11 cellular contexts compared by ENCODE assay signal in the genomic region with DNA sequence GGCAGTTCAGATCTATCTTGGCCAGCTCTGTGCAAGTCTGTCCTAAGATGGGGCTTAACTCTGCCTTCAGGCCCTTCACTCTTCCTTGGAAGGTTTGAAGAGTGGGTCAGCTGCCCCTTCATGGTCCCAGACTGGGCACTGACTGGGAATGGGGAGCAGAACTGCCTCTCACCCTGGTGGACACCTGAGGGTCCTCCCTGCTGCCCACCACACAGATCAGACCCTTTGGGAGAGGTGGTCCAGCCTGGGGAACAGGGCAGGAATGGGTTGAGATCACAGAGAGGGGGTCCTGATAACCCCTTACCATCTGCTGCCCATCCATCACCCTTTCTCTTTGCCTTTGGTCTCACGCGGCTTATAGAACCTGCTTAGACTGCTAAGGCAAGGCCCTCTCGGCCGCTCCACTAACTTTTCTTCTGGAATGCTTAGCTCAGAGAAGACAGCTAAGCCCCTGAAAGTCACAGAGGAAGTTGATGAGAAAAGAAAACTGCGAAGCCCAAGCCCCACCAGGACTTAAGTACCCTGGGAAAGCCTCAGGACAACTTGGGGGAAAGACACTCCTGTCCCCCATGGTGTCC. TPM values are rescaled to one million over a fixed set of nuclear protein-coding genes. Genes with fewer than 3 reads are reported as not detected.
A peak's percentile ranks its signal among the peaks of the same experiment; 100 is the strongest.
DNase-seq lines count a peak whose midpoint lies in the region; ATAC-seq and TF ChIP-seq lines count a peak whose summit lies in the region.
"Had no signal": no experiment of that assay in that cellular context is flagged by ENCODE, and none has a peak within 500 bp of the region (broad histone marks: within the 10 kb centered on the region; RNA-seq: fewer than 3 reads in every experiment).

No MANE protein-coding gene starts in this region.

- ATAC-seq in SK-N-SH treated with all-trans-retinoic acid at 6 μM for 48 hours (no peak; the same call in 2 of the 3 replicates), RWPE2 (ENCODE audit: low read depth) (no peak)
- ATAC-seq in activated T-helper 17 cell treated with anti-CD3 and anti-CD28 coated beads, Interleukin-2, amount 50 U/mL, for 72 hours (replicated peaks) = no peak

- no peaks in the 10 kb centered on the region for H3F3A ChIP-seq in SK-N-SH (replicated peaks; ENCODE audit: insufficient read depth)

- TF ChIP-seq POLR2A in suprapubic skin (IDR thresholded peaks at IDR 0.05) = no peak

- H3K4me1 Mint-ChIP-seq in activated T-helper 17 cell treated with anti-CD3 and anti-CD28 coated beads, Interleukin-2, amount 50 U/mL, for 72 hours = peaks cover 6% of the 10 kb centered on the region
- no peaks in the 10 kb centered on the region for H3K4me1 Mint-ChIP-seq in activated T-helper 2 cell treated with anti-CD3 and anti-CD28 coated beads, Interferon-gamma antibody, Interleukin-2, Interleukin-4, amounts not matched to agents 10 μg/mL and 5 μg/mL and 100 μg/mL, durations not matched to agents 14 hours and 24 hours and 36 hours (ENCODE audit: low read depth)

- no peak overlapping the region for H3K4me3 Mint-ChIP-seq in activated T-helper 17 cell treated with anti-CD3 and anti-CD28 coated beads, Interleukin-2, amount 50 U/mL, for 72 hours
- no peak overlapping the region for H3K4me3 Mint-ChIP-seq in activated T-helper 2 cell treated with anti-CD3 and anti-CD28 coated beads, Interferon-gamma antibody, Interleukin-2, Interleukin-4, amounts not matched to agents 10 μg/mL and 5 μg/mL and 100 μg/mL, durations not matched to agents 14 hours and 24 hours and 36 hours (ENCODE audit: low read depth)
- H3K4me3 Mint-ChIP-seq: activated naive CD4-positive, alpha-beta T cell treated with anti-CD3 and anti-CD28 coated beads, Interleukin-2, amount 50 U/mL, for 24 hours had no signal

- no peak for TF ChIP-seq RAD21 in SK-N-SH (IDR thresholded peaks at IDR 0.05; ENCODE audit: low read length)

- H3K9me3 Mint-ChIP-seq in activated T-helper 17 cell treated with anti-CD3 and anti-CD28 coated beads, Interleukin-2, amount 50 U/mL, for 72 hours = no peaks in the 10 kb centered on the region
- no peaks in the 10 kb centered on the region for H3K9me3 Mint-ChIP-seq in activated T-helper 2 cell treated with anti-CD3 and anti-CD28 coated beads, Interferon-gamma antibody, Interleukin-2, Interleukin-4, amounts not matched to agents 10 μg/mL and 5 μg/mL and 100 μg/mL, durations not matched to agents 14 hours and 24 hours and 36 hours
- H3K9me3 Mint-ChIP-seq: activated naive CD4-positive, alpha-beta T cell treated with anti-CD3 and anti-CD28 coated beads, Interleukin-2, amount 50 U/mL, for 24 hours had no signal

- peak overlapping the region; percentile 42 to 47 for H3K4me3 ChIP-seq in SK-N-SH (ENCODE audit: low read depth in 2 of 2, low read length in 1 of 2)
- peak overlapping the region; percentile 27 for H3K4me3 ChIP-seq in RWPE2 (ENCODE audit: severe bottlenecking)
- peak overlapping the region; percentile 39 for H3K4me3 ChIP-seq in iPS-15b (ENCODE audit: low read depth, low read length)
- peak overlapping the region; percentile 52 for H3K4me3 ChIP-seq in suprapubic skin

- no peak for TF ChIP-seq CTCF in SK-N-SH (IDR thresholded peaks at IDR 0.05)
- no peak for TF ChIP-seq CTCF in RWPE2 (IDR thresholded peaks at IDR 0.05; ENCODE audit: poor library complexity, severe bottlenecking)
- no peak for TF ChIP-seq CTCF in suprapubic skin (IDR thresholded peaks at IDR 0.05)

- H3K27ac ChIP-seq in SK-N-SH (ENCODE audit: low read depth in 2 of 2, low read length in 1 of 2) = no peak overlapping the region
- no peak overlapping the region for H3K27ac ChIP-seq in RWPE2 (ENCODE audit: poor library complexity, severe bottlenecking)
- H3K27ac ChIP-seq in suprapubic skin = no peak overlapping the region

- H4K20me1 ChIP-seq in SK-N-SH (ENCODE audit: insufficient read depth) = no peaks in the 10 kb centered on the region

- CTCF ChIA-PET in SK-N-SH (lab: Yijun Ruan, JAX) = interaction anchor here (1.3 to 5.7 kb wide), 3 partner anchors 11 to 46 kb away, joined by 4 to 34 read pairs (median 4); no protein-coding TSS in a partner anchor

- H3K36me3 Mint-ChIP-seq in activated T-helper 17 cell treated with anti-CD3 and anti-CD28 coated beads, Interleukin-2, amount 50 U/mL, for 72 hours (ENCODE audit: low read depth) = no peaks in the 10 kb centered on the region
- no peaks in the 10 kb centered on the region for H3K36me3 Mint-ChIP-seq in activated T-helper 2 cell treated with anti-CD3 and anti-CD28 coated beads, Interferon-gamma antibody, Interleukin-2, Interleukin-4, amounts not matched to agents 10 μg/mL and 5 μg/mL and 100 μg/mL, durations not matched to agents 14 hours and 24 hours and 36 hours (ENCODE audit: low read depth)
- H3K36me3 Mint-ChIP-seq: activated naive CD4-positive, alpha-beta T cell treated with anti-CD3 and anti-CD28 coated beads, Interleukin-2, amount 50 U/mL, for 24 hours had no signal

- no peak overlapping the region for H3K27ac Mint-ChIP-seq in activated T-helper 17 cell treated with anti-CD3 and anti-CD28 coated beads, Interleukin-2, amount 50 U/mL, for 72 hours
- H3K27ac Mint-ChIP-seq in activated T-helper 2 cell treated with anti-CD3 and anti-CD28 coated beads, Interferon-gamma antibody, Interleukin-2, Interleukin-4, amounts not matched to agents 10 μg/mL and 5 μg/mL and 100 μg/mL, durations not matched to agents 14 hours and 24 hours and 36 hours = no peak overlapping the region
- H3K27ac Mint-ChIP-seq: activated naive CD4-positive, alpha-beta T cell treated with anti-CD3 and anti-CD28 coated beads, Interleukin-2, amount 50 U/mL, for 24 hours had no signal

- H3K9me3 ChIP-seq in SK-N-SH = no peaks in the 10 kb centered on the region
- H3K9me3 ChIP-seq in RWPE2 (ENCODE audit: severe bottlenecking) = no peaks in the 10 kb centered on the region
- no peaks in the 10 kb centered on the region for H3K9me3 ChIP-seq in iPS-15b (ENCODE audit: control insufficient read depth, insufficient read depth, low read length)
- no peaks in the 10 kb centered on the region for H3K9me3 ChIP-seq in suprapubic skin

- TF ChIP-seq EP300 in SK-N-SH (IDR thresholded peaks at IDR 0.05; ENCODE audit: borderline replicate concordance in 1 of 2, low read depth in 1 of 2, low read length in 1 of 2) = no peak
- TF ChIP-seq EP300 in suprapubic skin (IDR thresholded peaks at IDR 0.05) = no peak

- no peak overlapping the region for H2AFZ ChIP-seq in SK-N-SH (ENCODE audit: low read depth)

- H3K9me2 ChIP-seq in SK-N-SH = no peaks in the 10 kb centered on the region

- H3K4me2 ChIP-seq in SK-N-SH = peak overlapping the region; percentile 88

- H3K9ac ChIP-seq in SK-N-SH (no peak overlapping the region), iPS-15b (ENCODE audit: low read depth, low read length) (no peak overlapping the region)

- H3K36me3 ChIP-seq in SK-N-SH (replicated peaks in 1 of 2; ENCODE audit: control insufficient read depth in 1 of 2, insufficient read depth in 2 of 2, low read length in 1 of 2) (no peaks in the 10 kb centered on the region), RWPE2 (ENCODE audit: low read depth) (no peaks in the 10 kb centered on the region), iPS-15b (ENCODE audit: control insufficient read depth, insufficient read depth, low read length) (peaks cover 4% of the 10 kb centered on the region), suprapubic skin (no peaks in the 10 kb centered on the region)

- H3K27me3 ChIP-seq in SK-N-SH (ENCODE audit: insufficient read depth) = no peaks in the 10 kb centered on the region
- peaks cover 18% of the 10 kb centered on the region for H3K27me3 ChIP-seq in RWPE2 (ENCODE audit: insufficient read depth, poor library complexity, severe bottlenecking)
- peaks cover 61% of the 10 kb centered on the region for H3K27me3 ChIP-seq in iPS-15b (ENCODE audit: control insufficient read depth, insufficient read depth, low read length)
- H3K27me3 ChIP-seq in suprapubic skin = peaks cover 30% of the 10 kb centered on the region

- peaks cover 37% of the 10 kb centered on the region for H3K27me3 Mint-ChIP-seq in activated T-helper 17 cell treated with anti-CD3 and anti-CD28 coated beads, Interleukin-2, amount 50 U/mL, for 72 hours
- H3K27me3 Mint-ChIP-seq in activated T-helper 2 cell treated with anti-CD3 and anti-CD28 coated beads, Interferon-gamma antibody, Interleukin-2, Interleukin-4, amounts not matched to agents 10 μg/mL and 5 μg/mL and 100 μg/mL, durations not matched to agents 14 hours and 24 hours and 36 hours (ENCODE audit: low read depth) = peaks cover 43% of the 10 kb centered on the region

- H3K4me1 ChIP-seq in SK-N-SH (ENCODE audit: control insufficient read depth in 1 of 2, insufficient read depth in 2 of 2, low read depth in 1 of 2, low read length in 1 of 2) (peaks cover 0 to 11% of the 10 kb centered on the region in 2 experiments; a peak in 1 of 4 replicates), RWPE2 (ENCODE audit: insufficient read depth, poor library complexity, severe bottlenecking) (no peaks in the 10 kb centered on the region), iPS-15b (ENCODE audit: control insufficient read depth, insufficient read depth, low read length) (peaks cover 3% of the 10 kb centered on the region), suprapubic skin (peaks cover 47% of the 10 kb centered on the region)

- H3K79me2 ChIP-seq in SK-N-SH (ENCODE audit: insufficient read depth) = no peaks in the 10 kb centered on the region

- intact Hi-C loops in activated T-helper 2 cell treated with anti-CD3 and anti-CD28 coated beads, Interferon-gamma antibody, Interleukin-2, Interleukin-4, amounts not matched to agents 10 μg/mL and 5 μg/mL and 100 μg/mL, durations not matched to agents 14 hours and 24 hours and 36 hours (cut with micrococcal nuclease) = no loop called here

- WGBS in SK-N-SH (ENCODE audit: low lambda C conversion rate) = 49% methylated on average over 5 of the region's 5 CpGs
- WGBS in suprapubic skin = 29% methylated on average over 4 of the region's 5 CpGs

- no peak for DNase-seq in SK-N-SH
- peak; percentile 6 for DNase-seq in RWPE2 (ENCODE audit: low spot score)
- DNase-seq in suprapubic skin (ENCODE audit: low spot score in 2 of 2) = peak in 1 of 2 donors; percentile 24
- no peak for DNase-seq in SW 1271 (lab: John Stamatoyannopoulos, UW)
- DNase-seq in activated T-helper 2 cell treated with anti-CD3 and anti-CD28 coated beads, Interferon-gamma antibody, Interleukin-2, Interleukin-4, amounts not matched to agents 10 μg/mL and 5 μg/mL and 100 μg/mL, durations not matched to agents 14 hours and 24 hours and 36 hours (ENCODE audit: low spot score) = no peak

- POLR2A ChIA-PET in SK-N-SH (lab: Yijun Ruan, JAX) = no interaction called here

RNA-seq across cellular contexts. Expression of a gene that starts 0.4 kb away (rescaled TPM):
- polyA plus RNA-seq in SK-N-SH (2012; rRNA removed) = 0.02 and 0.05 TPM in 2 replicates
- polyA plus RNA-seq in SK-N-SH (2012; cell fraction: cytosol; rRNA removed) = 0.05 and 0.10 TPM in 2 replicates
- polyA plus RNA-seq in SK-N-SH (2012; cell fraction: nucleus; rRNA removed) = 0.18 TPM in 2 replicates
- total RNA-seq in suprapubic skin = 100 to 1,000 TPM; 106 to 398 (median 143) TPM
- under 1 TPM; 0.11 TPM for total RNA-seq in activated T-helper 17 cell treated with anti-CD3 and anti-CD28 coated beads, Interleukin-2, amount 50 U/mL, for 72 hours
- 0.32 and 0.34 TPM in 2 replicates for total RNA-seq in activated T-helper 2 cell treated with anti-CD3 and anti-CD28 coated beads, Interferon-gamma antibody, Interleukin-2, Interleukin-4, amounts not matched to agents 10 μg/mL and 5 μg/mL and 100 μg/mL, durations not matched to agents 14 hours and 24 hours and 36 hours
- polyA plus RNA-seq: AG04450 had no signal

RNA-seq across cellular contexts. Expression of a gene that starts 20.3 kb away (rescaled TPM):
- not detected in 2 replicates for polyA plus RNA-seq in SK-N-SH (2012; rRNA removed)
- polyA plus RNA-seq in SK-N-SH (2012; cell fraction: cytosol; rRNA removed) = not detected in 2 replicates
- not detected in 2 replicates for polyA plus RNA-seq in SK-N-SH (2012; cell fraction: nucleus; rRNA removed)
- total RNA-seq in suprapubic skin = 10 to 100 TPM in 2 of 4 donors, 1 to 10 TPM in 2; 2.0 to 19.3 (median 8.6) TPM
- total RNA-seq in activated T-helper 17 cell treated with anti-CD3 and anti-CD28 coated beads, Interleukin-2, amount 50 U/mL, for 72 hours = not detected
- not detected in 2 replicates for total RNA-seq in activated T-helper 2 cell treated with anti-CD3 and anti-CD28 coated beads, Interferon-gamma antibody, Interleukin-2, Interleukin-4, amounts not matched to agents 10 μg/mL and 5 μg/mL and 100 μg/mL, durations not matched to agents 14 hours and 24 hours and 36 hours
- total RNA-seq: lung microvascular endothelial cell had no signal
- polyA plus RNA-seq: AG04450 had no signal

RNA-seq across cellular contexts. Expression of a gene that starts 31.4 kb away (rescaled TPM):
- polyA plus RNA-seq in SK-N-SH (2012; rRNA removed) = not detected in 2 replicates
- not detected in 2 replicates for polyA plus RNA-seq in SK-N-SH (2012; cell fraction: cytosol; rRNA removed)
- not detected in 2 replicates for polyA plus RNA-seq in SK-N-SH (2012; cell fraction: nucleus; rRNA removed)
- total RNA-seq in suprapubic skin = not detected
- not detected for total RNA-seq in activated T-helper 17 cell treated with anti-CD3 and anti-CD28 coated beads, Interleukin-2, amount 50 U/mL, for 72 hours
- not detected in 2 replicates for total RNA-seq in activated T-helper 2 cell treated with anti-CD3 and anti-CD28 coated beads, Interferon-gamma antibody, Interleukin-2, Interleukin-4, amounts not matched to agents 10 μg/mL and 5 μg/mL and 100 μg/mL, durations not matched to agents 14 hours and 24 hours and 36 hours
- total RNA-seq: lung microvascular endothelial cell had no signal
- polyA plus RNA-seq: AG04450 had no signal

RNA-seq across cellular contexts. Expression of a gene that starts 47.4 kb away (rescaled TPM):
- not detected in 2 replicates for polyA plus RNA-seq in SK-N-SH (2012; rRNA removed)
- polyA plus RNA-seq in SK-N-SH (2012; cell fraction: cytosol; rRNA removed) = not detected in 2 replicates
- not detected in 2 replicates for polyA plus RNA-seq in SK-N-SH (2012; cell fraction: nucleus; rRNA removed)
- total RNA-seq in suprapubic skin = not detected
- total RNA-seq in activated T-helper 17 cell treated with anti-CD3 and anti-CD28 coated beads, Interleukin-2, amount 50 U/mL, for 72 hours = not detected
- not detected in 2 replicates for total RNA-seq in activated T-helper 2 cell treated with anti-CD3 and anti-CD28 coated beads, Interferon-gamma antibody, Interleukin-2, Interleukin-4, amounts not matched to agents 10 μg/mL and 5 μg/mL and 100 μg/mL, durations not matched to agents 14 hours and 24 hours and 36 hours
- total RNA-seq: lung microvascular endothelial cell had no signal
- polyA plus RNA-seq: AG04450 had no signal

RNA-seq across cellular contexts. Expression of a gene that starts 50.9 kb away (rescaled TPM):
- not detected in 2 replicates for polyA plus RNA-seq in SK-N-SH (2012; rRNA removed)
- not detected in 2 replicates for polyA plus RNA-seq in SK-N-SH (2012; cell fraction: cytosol; rRNA removed)
- not detected in 2 replicates for polyA plus RNA-seq in SK-N-SH (2012; cell fraction: nucleus; rRNA removed)
- not detected for total RNA-seq in suprapubic skin
- not detected for total RNA-seq in activated T-helper 17 cell treated with anti-CD3 and anti-CD28 coated beads, Interleukin-2, amount 50 U/mL, for 72 hours
- total RNA-seq in activated T-helper 2 cell treated with anti-CD3 and anti-CD28 coated beads, Interferon-gamma antibody, Interleukin-2, Interleukin-4, amounts not matched to agents 10 μg/mL and 5 μg/mL and 100 μg/mL, durations not matched to agents 14 hours and 24 hours and 36 hours = not detected in 2 replicates
- total RNA-seq: lung microvascular endothelial cell had no signal
- polyA plus RNA-seq: AG04450 had no signal

Comparison
In these comparisons a context has a peak if more than half of its experiments do, and no peak if none do; other contexts are left out.
1. RNA of a gene that starts 0.4 kb away (total RNA-seq): 106 to 398 TPM in suprapubic skin; 0.32 to 0.34 TPM in activated T-helper 2 cell treated with anti-CD3 and anti-CD28 coated beads, Interferon-gamma antibody, Interleukin-2, Interleukin-4, amounts not matched to agents 10 μg/mL and 5 μg/mL and 100 μg/mL, durations not matched to agents 14 hours and 24 hours and 36 hours and 0.11 TPM in activated T-helper 17 cell treated with anti-CD3 and anti-CD28 coated beads, Interleukin-2, amount 50 U/mL, for 72 hours; every median in the first group is over 10 times any median in the second.
2. Peak in every context shown above with its lines, with median percentiles within 50 percentile points of each other: H3K4me3 ChIP-seq.